Comparison of ENCODE assay signal across 1 cellular context in the genomic region with DNA sequence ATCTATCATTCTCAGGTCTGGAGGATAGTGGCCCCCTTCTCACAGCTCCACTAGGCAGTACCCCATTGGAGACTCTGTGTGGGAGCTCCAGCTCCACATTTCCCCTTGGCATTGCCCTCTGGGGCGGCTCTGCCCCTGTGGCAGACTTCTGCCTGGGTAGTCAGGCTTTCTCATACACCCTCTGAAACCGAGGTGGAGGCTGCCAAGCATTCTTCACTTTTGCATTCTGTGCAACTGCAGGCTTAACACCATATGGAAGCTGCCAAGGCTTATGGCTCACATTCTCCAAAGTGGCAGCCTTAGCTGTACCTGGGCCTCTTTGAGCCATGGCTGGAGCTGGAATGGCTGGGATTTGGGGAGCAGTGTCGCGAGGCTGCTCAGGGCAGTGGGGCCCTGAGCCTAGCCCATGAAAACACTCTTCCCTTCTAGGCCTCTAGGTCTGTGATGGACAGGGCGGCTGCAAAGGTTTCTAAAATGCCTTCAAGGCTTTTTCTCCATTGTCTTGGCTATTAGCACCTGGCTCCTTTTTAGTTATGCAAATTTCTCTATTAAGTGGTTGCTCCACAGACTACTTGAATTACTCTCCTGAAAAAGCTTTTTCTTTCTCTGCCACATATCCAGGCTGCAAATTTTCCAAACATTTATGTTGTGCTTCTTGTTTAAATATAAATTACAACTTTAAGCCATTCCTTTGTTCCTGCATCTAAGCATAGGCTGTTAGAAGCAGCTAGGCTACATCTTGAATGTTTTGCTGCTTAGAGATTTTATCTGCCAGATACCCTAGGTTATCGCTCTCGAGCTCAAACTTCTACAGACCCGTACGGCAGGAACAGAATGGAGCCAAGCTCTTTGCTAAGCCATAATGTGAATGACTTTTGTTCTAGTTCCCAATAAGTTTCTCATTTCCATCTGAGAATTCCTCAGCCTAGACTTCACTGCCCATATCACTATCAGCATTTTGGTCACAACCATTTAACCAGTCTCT.
TF ChIP-seq lines count a peak whose summit lies in the region.

No MANE protein-coding gene starts in this region.

TF ChIP-seq in H1, 55 proteins besides CTCF, POLR2A, EP300 and RAD21 (continued from another document):
- TF ChIP-seq SAP30 (IDR thresholded peaks at IDR 0.05; ENCODE audit: insufficient read depth, insufficient replicate concordance, low read length) (no peak), BCL11A (IDR thresholded peaks at IDR 0.05; ENCODE audit: low read depth in 2 of 2, low read length in 2 of 2) (no peak), RBBP5 (IDR thresholded peaks at IDR 0.05; ENCODE audit: borderline replicate concordance, low read depth, low read length) (no peak), NANOG (IDR thresholded peaks at IDR 0.05; ENCODE audit: insufficient read depth, low read depth, low read length, poor library complexity, severe bottlenecking) (peak; percentile 78), RFX5 (IDR thresholded peaks at IDR 0.05; ENCODE audit: borderline replicate concordance, low read depth, low read length) (no peak), CEBPB (IDR thresholded peaks at IDR 0.05; ENCODE audit: low read depth, low read length) (no peak), SP1 (IDR thresholded peaks at IDR 0.05; ENCODE audit: low read depth, low read length) (no peak), TCF12 (IDR thresholded peaks at IDR 0.05; ENCODE audit: low read depth, low read length) (peak; percentile 95)
- TF ChIP-seq, protein P1, sequence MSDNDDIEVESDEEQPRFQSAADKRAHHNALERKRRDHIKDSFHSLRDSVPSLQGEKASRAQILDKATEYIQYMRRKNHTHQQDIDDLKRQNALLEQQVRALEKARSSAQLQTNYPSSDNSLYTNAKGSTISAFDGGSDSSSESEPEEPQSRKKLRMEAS (IDR thresholded peaks at IDR 0.05), result no peak
- TF ChIP-seq, protein P2, sequence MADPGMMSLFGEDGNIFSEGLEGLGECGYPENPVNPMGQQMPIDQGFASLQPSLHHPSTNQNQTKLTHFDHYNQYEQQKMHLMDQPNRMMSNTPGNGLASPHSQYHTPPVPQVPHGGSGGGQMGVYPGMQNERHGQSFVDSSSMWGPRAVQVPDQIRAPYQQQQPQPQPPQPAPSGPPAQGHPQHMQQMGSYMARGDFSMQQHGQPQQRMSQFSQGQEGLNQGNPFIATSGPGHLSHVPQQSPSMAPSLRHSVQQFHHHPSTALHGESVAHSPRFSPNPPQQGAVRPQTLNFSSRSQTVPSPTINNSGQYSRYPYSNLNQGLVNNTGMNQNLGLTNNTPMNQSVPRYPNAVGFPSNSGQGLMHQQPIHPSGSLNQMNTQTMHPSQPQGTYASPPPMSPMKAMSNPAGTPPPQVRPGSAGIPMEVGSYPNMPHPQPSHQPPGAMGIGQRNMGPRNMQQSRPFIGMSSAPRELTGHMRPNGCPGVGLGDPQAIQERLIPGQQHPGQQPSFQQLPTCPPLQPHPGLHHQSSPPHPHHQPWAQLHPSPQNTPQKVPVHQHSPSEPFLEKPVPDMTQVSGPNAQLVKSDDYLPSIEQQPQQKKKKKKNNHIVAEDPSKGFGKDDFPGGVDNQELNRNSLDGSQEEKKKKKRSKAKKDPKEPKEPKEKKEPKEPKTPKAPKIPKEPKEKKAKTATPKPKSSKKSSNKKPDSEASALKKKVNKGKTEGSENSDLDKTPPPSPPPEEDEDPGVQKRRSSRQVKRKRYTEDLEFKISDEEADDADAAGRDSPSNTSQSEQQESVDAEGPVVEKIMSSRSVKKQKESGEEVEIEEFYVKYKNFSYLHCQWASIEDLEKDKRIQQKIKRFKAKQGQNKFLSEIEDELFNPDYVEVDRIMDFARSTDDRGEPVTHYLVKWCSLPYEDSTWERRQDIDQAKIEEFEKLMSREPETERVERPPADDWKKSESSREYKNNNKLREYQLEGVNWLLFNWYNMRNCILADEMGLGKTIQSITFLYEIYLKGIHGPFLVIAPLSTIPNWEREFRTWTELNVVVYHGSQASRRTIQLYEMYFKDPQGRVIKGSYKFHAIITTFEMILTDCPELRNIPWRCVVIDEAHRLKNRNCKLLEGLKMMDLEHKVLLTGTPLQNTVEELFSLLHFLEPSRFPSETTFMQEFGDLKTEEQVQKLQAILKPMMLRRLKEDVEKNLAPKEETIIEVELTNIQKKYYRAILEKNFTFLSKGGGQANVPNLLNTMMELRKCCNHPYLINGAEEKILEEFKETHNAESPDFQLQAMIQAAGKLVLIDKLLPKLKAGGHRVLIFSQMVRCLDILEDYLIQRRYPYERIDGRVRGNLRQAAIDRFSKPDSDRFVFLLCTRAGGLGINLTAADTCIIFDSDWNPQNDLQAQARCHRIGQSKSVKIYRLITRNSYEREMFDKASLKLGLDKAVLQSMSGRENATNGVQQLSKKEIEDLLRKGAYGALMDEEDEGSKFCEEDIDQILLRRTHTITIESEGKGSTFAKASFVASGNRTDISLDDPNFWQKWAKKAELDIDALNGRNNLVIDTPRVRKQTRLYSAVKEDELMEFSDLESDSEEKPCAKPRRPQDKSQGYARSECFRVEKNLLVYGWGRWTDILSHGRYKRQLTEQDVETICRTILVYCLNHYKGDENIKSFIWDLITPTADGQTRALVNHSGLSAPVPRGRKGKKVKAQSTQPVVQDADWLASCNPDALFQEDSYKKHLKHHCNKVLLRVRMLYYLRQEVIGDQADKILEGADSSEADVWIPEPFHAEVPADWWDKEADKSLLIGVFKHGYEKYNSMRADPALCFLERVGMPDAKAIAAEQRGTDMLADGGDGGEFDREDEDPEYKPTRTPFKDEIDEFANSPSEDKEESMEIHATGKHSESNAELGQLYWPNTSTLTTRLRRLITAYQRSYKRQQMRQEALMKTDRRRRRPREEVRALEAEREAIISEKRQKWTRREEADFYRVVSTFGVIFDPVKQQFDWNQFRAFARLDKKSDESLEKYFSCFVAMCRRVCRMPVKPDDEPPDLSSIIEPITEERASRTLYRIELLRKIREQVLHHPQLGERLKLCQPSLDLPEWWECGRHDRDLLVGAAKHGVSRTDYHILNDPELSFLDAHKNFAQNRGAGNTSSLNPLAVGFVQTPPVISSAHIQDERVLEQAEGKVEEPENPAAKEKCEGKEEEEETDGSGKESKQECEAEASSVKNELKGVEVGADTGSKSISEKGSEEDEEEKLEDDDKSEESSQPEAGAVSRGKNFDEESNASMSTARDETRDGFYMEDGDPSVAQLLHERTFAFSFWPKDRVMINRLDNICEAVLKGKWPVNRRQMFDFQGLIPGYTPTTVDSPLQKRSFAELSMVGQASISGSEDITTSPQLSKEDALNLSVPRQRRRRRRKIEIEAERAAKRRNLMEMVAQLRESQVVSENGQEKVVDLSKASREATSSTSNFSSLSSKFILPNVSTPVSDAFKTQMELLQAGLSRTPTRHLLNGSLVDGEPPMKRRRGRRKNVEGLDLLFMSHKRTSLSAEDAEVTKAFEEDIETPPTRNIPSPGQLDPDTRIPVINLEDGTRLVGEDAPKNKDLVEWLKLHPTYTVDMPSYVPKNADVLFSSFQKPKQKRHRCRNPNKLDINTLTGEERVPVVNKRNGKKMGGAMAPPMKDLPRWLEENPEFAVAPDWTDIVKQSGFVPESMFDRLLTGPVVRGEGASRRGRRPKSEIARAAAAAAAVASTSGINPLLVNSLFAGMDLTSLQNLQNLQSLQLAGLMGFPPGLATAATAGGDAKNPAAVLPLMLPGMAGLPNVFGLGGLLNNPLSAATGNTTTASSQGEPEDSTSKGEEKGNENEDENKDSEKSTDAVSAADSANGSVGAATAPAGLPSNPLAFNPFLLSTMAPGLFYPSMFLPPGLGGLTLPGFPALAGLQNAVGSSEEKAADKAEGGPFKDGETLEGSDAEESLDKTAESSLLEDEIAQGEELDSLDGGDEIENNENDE (IDR thresholded peaks at IDR 0.05; ENCODE audit: insufficient replicate concordance, low read length), result peak; percentile 61
- TF ChIP-seq, protein P3, sequence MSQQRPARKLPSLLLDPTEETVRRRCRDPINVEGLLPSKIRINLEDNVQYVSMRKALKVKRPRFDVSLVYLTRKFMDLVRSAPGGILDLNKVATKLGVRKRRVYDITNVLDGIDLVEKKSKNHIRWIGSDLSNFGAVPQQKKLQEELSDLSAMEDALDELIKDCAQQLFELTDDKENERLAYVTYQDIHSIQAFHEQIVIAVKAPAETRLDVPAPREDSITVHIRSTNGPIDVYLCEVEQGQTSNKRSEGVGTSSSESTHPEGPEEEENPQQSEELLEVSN (IDR thresholded peaks at IDR 0.05), result no peak
